In the genomic region with DNA sequence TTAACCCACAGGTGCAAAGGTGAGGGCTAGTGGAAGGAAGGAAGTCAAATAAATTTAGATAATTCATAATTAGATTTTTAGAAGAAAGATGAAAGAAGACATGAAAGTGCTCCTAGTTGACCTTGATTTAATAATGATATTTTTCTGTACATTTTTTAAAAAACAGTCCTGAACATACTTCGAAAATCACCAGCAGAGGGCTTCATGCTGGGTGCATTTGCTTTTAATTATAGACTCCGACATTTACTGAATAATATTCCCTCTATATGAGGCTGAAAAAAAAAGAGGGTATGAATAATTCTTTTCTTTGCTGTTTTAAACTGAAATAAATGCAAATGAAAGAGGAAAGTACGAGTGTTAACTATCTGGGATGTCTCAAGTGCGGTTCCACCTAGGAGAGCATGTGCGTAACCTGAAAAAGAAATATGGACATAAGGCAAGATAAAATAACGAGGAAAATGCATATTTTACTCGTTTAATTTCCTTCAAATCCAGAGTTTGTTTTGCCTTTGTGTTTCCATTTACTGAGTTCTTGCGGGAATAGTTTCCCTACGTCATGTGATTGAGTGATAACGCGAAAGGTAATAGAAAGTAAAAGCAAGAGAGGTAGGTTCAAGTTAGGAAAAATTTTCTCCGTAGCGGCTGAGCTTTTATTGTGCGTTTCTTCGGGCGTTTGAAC, we compare ENCODE assay signal across 8 cellular contexts. TPM values are rescaled to one million over a fixed set of nuclear protein-coding genes. Genes with fewer than 3 reads are reported as not detected.
DNase-seq lines count a peak whose midpoint lies in the region; ATAC-seq and TF ChIP-seq lines count a peak whose summit lies in the region.

No MANE protein-coding gene starts in this region.

- ATAC-seq in DND-41 (ENCODE audit: insufficient read depth, low read depth) (peak; percentile 39; the same call in 1 of the 3 replicates), GM19395 (IDR thresholded peaks at IDR 0.05; ENCODE audit: unreplicated experiment) (peak; percentile 71), HG03460 (IDR thresholded peaks at IDR 0.05; ENCODE audit: unreplicated experiment) (peak; percentile 32)
- no peak for ATAC-seq in activated CD8-positive, alpha-beta T cell treated with anti-CD3 and anti-CD28 coated beads for 36 hours

- H3K27me3 ChIP-seq in DND-41 (ENCODE audit: insufficient read depth, low read length, poor library complexity) (peaks cover 19% of the 10 kb centered on the region), kidney epithelial cell (ENCODE audit: control insufficient read depth, insufficient read depth, low read length) (peaks cover 17% of the 10 kb centered on the region)

- H3K4me3 Mint-ChIP-seq in activated CD8-positive, alpha-beta T cell treated with anti-CD3 and anti-CD28 coated beads for 36 hours: peak overlapping the region; percentile 79
- peak overlapping the region; percentile 92 for H3K4me3 Mint-ChIP-seq in type B pancreatic cell

- H3K4me3 ChIP-seq in DND-41 (ENCODE audit: low read depth in 1 of 2, low read length in 2 of 2) (peak overlapping the region; percentile 31 to 57; a peak in 3 of 4 replicates), kidney epithelial cell (ENCODE audit: low read depth, low read length) (peak overlapping the region; percentile 52)

- H3K27me3 Mint-ChIP-seq in activated CD8-positive, alpha-beta T cell treated with anti-CD3 and anti-CD28 coated beads for 36 hours: peaks cover 50% of the 10 kb centered on the region
- H3K27me3 Mint-ChIP-seq in type B pancreatic cell: peaks cover 73% of the 10 kb centered on the region

- no peaks in the 10 kb centered on the region for H4K20me1 ChIP-seq in DND-41 (ENCODE audit: insufficient read depth, low read length)

- H3K79me2 ChIP-seq in DND-41 (ENCODE audit: insufficient read depth, low read length): no peaks in the 10 kb centered on the region

- H3K9me3 Mint-ChIP-seq in activated CD8-positive, alpha-beta T cell treated with anti-CD3 and anti-CD28 coated beads for 36 hours: no peaks in the 10 kb centered on the region
- H3K9me3 Mint-ChIP-seq in type B pancreatic cell: no peaks in the 10 kb centered on the region

- no peak for DNase-seq in DND-41
- DNase-seq in activated CD8-positive, alpha-beta T cell treated with anti-CD3 and anti-CD28 coated beads for 36 hours: no peak
- no peak for DNase-seq in kidney epithelial cell (ENCODE audit: low read depth)
- no peak for DNase-seq in type B pancreatic cell (ENCODE audit: extremely low spot score, unreplicated experiment)
- DNase-seq in nucleus accumbens (lab: John Stamatoyannopoulos, UW): no peak
- no peak for DNase-seq in Ammon's horn (ENCODE audit: low spot score)

- no peaks in the 10 kb centered on the region for H3K9me3 ChIP-seq in DND-41 (ENCODE audit: insufficient read depth, low read length, severe bottlenecking)

- intact Hi-C loops in activated CD8-positive, alpha-beta T cell treated with anti-CD3 and anti-CD28 coated beads for 36 hours (cut with micrococcal nuclease): loop anchor here (5.0 to 10.0 kb wide), 3 partner anchors 91 to 1209 kb away; no protein-coding TSS in a partner anchor

- H3K36me3 ChIP-seq in DND-41 (ENCODE audit: insufficient read depth, low read length) (no peaks in the 10 kb centered on the region), kidney epithelial cell (ENCODE audit: control insufficient read depth, insufficient read depth, low read length) (no peaks in the 10 kb centered on the region)

- peak overlapping the region; percentile 80 for H2AFZ ChIP-seq in DND-41 (ENCODE audit: low read depth, low read length)

- peak; percentile 35 for TF ChIP-seq CTCF in DND-41 (IDR thresholded peaks at IDR 0.05; ENCODE audit: borderline replicate concordance, extremely low read depth, low read length, poor library complexity, severe bottlenecking)
- TF ChIP-seq CTCF in activated CD8-positive, alpha-beta T cell treated with anti-CD3 and anti-CD28 coated beads for 36 hours (IDR thresholded peaks at IDR 0.05): no peak
- peak; percentile 38 for TF ChIP-seq CTCF in kidney epithelial cell (IDR thresholded peaks at IDR 0.05; ENCODE audit: insufficient read depth, low read length, poor library complexity, severe bottlenecking)
- peak; percentile 71 for TF ChIP-seq CTCF in type B pancreatic cell (conservative IDR thresholded peaks at IDR 0.05)

- peak overlapping the region; percentile 40 for H3K9ac ChIP-seq in DND-41 (ENCODE audit: low read depth, low read length)

- no peaks in the 10 kb centered on the region for H3K36me3 Mint-ChIP-seq in activated CD8-positive, alpha-beta T cell treated with anti-CD3 and anti-CD28 coated beads for 36 hours (ENCODE audit: low read depth)
- H3K36me3 Mint-ChIP-seq in type B pancreatic cell: no peaks in the 10 kb centered on the region

- H3K27ac Mint-ChIP-seq in activated CD8-positive, alpha-beta T cell treated with anti-CD3 and anti-CD28 coated beads for 36 hours: no peak overlapping the region
- peak overlapping the region; percentile 80 for H3K27ac Mint-ChIP-seq in type B pancreatic cell

- CTCF ChIA-PET in activated CD8-positive, alpha-beta T cell treated with anti-CD3 and anti-CD28 coated beads for 36 hours (lab: Charles Lee): interaction anchor here (0.9 to 1.6 kb wide), 6 partner anchors 16 to 1205 kb away, joined by 3 to 6 read pairs (median 4); no protein-coding TSS in a partner anchor

- POLR2A ChIA-PET in activated CD8-positive, alpha-beta T cell treated with anti-CD3 and anti-CD28 coated beads for 36 hours (lab: Charles Lee): no interaction called here

- H3K27ac ChIP-seq in DND-41 (ENCODE audit: low read length): no peak overlapping the region

- peak overlapping the region; percentile 71 for H3K4me2 ChIP-seq in DND-41 (ENCODE audit: insufficient read depth, low read length)

- H3K4me1 ChIP-seq in DND-41 (ENCODE audit: insufficient read depth, low read length): peaks cover 6% of the 10 kb centered on the region

- H3K4me1 Mint-ChIP-seq in activated CD8-positive, alpha-beta T cell treated with anti-CD3 and anti-CD28 coated beads for 36 hours (ENCODE audit: low read depth): peaks cover 10% of the 10 kb centered on the region
- peaks cover 3% of the 10 kb centered on the region for H3K4me1 Mint-ChIP-seq in type B pancreatic cell (ENCODE audit: unreplicated experiment)

RNA-seq across cellular contexts. Expression of gene TFAP2B, which starts 3.1 kb away (rescaled TPM):
- total RNA-seq in activated CD8-positive, alpha-beta T cell treated with anti-CD3 and anti-CD28 coated beads for 36 hours: not detected
- total RNA-seq in kidney epithelial cell (0.14 and 0.42 TPM in 2 replicates), type B pancreatic cell (ENCODE audit: low replicate concordance) (11.6 and 75.5 TPM in 2 replicates)
